8 cellular contexts compared by ENCODE assay signal in genomic region chr1:205211839-205212241, GRCh38. TPM values are rescaled to one million over a fixed set of nuclear protein-coding genes. Genes with fewer than 3 reads are reported as not detected.
DNase-seq lines count a peak whose midpoint lies in the region; ATAC-seq, FAIRE-seq and TF ChIP-seq lines count a peak whose summit lies in the region.

No MANE protein-coding gene starts in this region.

- ATAC-seq in RWPE2 (ENCODE audit: low read depth) (no peak), esophagus mucosa (peak; percentile 9), sciatic nerve (peak; percentile 65)

- H3K27me3 ChIP-seq in RWPE2 (ENCODE audit: insufficient read depth, poor library complexity, severe bottlenecking), result no peaks in the 10 kb centered on the region

- H3K4me3 ChIP-seq in RWPE2 (ENCODE audit: severe bottlenecking), result peak overlapping the region; percentile 78

- no peaks in the 10 kb centered on the region for H3K36me3 ChIP-seq in RWPE2 (ENCODE audit: low read depth)

- FAIRE-seq in GM12892 (lab: Jason Lieb, UNC), result peak; percentile 21

- intact Hi-C loops in sciatic nerve (cut with DNase I), result no loop called here

- no peaks in the 10 kb centered on the region for H3K9me3 ChIP-seq in RWPE2 (ENCODE audit: severe bottlenecking)

- peak overlapping the region; percentile 96 for H3K4me3 Mint-ChIP-seq in HFFc6

- no peaks in the 10 kb centered on the region for H3K36me3 Mint-ChIP-seq in HFFc6 (ENCODE audit: low read depth)

- peak overlapping the region; percentile 42 for H3K27ac ChIP-seq in RWPE2 (ENCODE audit: poor library complexity, severe bottlenecking)

- no peak for DNase-seq in GM12892 (ENCODE audit: insufficient read length)
- no peak for DNase-seq in HFFc6
- no peak for DNase-seq in RWPE2 (ENCODE audit: low spot score)
- DNase-seq in sciatic nerve (ENCODE audit: low spot score), result no peak
- DNase-seq in pons (ENCODE audit: low spot score), result no peak
- DNase-seq in hypothalamus (lab: John Stamatoyannopoulos, UW), result no peak
- DNase-seq in anterior cingulate cortex (lab: John Stamatoyannopoulos, UW), result no peak

- peaks cover 7% of the 10 kb centered on the region for H3K27me3 Mint-ChIP-seq in HFFc6 (ENCODE audit: insufficient read depth)

- H3K4me1 Mint-ChIP-seq in HFFc6 (ENCODE audit: low read depth), result peaks cover 40% of the 10 kb centered on the region

- no peaks in the 10 kb centered on the region for H3K9me3 Mint-ChIP-seq in HFFc6

- TF ChIP-seq POLR2A in GM12892 (IDR thresholded peaks at IDR 0.05; ENCODE audit: low read depth, low read length), result no peak

- TF ChIP-seq CTCF in HFFc6 (IDR thresholded peaks at IDR 0.05), result no peak
- TF ChIP-seq CTCF in RWPE2 (IDR thresholded peaks at IDR 0.05; ENCODE audit: poor library complexity, severe bottlenecking), result no peak

- H3K27ac Mint-ChIP-seq in HFFc6, result peak overlapping the region; percentile 91

- peaks cover 4% of the 10 kb centered on the region for H3K4me1 ChIP-seq in RWPE2 (ENCODE audit: insufficient read depth, poor library complexity, severe bottlenecking)

RNA-seq across cellular contexts. Expression of gene DSTYK, which starts 0.3 kb away (rescaled TPM):
- polyA plus RNA-seq in GM12892 (2012; ENCODE audit: missing spikeins), result 2.0 TPM
- 10 to 100 TPM; 13.1 to 17.5 (median 13.9) TPM for total RNA-seq in HFFc6 (2021; fragmentation: NEBNext Ultra II Directional; extraction: Animal tissue kit (Norgen Biotek cat#: 25700))
- 5.7 TPM for total RNA-seq in esophagus mucosa
- 16.9 TPM for total RNA-seq in sciatic nerve

RNA-seq across cellular contexts. Expression of gene TMCC2, which starts 15.9 kb away (rescaled TPM):
- 1.1 TPM for polyA plus RNA-seq in GM12892 (2012; ENCODE audit: missing spikeins)
- 1 to 10 TPM; 3.4 to 4.2 (median 3.9) TPM for total RNA-seq in HFFc6 (2021; fragmentation: NEBNext Ultra II Directional; extraction: Animal tissue kit (Norgen Biotek cat#: 25700))
- 1.00 TPM for total RNA-seq in esophagus mucosa
- 14.8 TPM for total RNA-seq in sciatic nerve
